In genomic region chr1:223231011-223231572, GRCh38 we compare ENCODE assay signal across 15 cellular contexts.
DNase-seq lines count a peak whose midpoint lies in the region; ATAC-seq, FAIRE-seq and TF ChIP-seq lines count a peak whose summit lies in the region.
"Had no signal": no experiment of that assay in that cellular context is flagged by ENCODE, and none has a peak within 500 bp of the region (broad histone marks: within the 10 kb centered on the region; RNA-seq: fewer than 3 reads in every experiment).

No MANE protein-coding gene starts in this region.

- H2AK5ac ChIP-seq in neuronal stem cell (ENCODE audit: low read depth, low read length): no peak overlapping the region

- no peaks in the 10 kb centered on the region for H3K9me1 ChIP-seq in K562 (ENCODE audit: control insufficient read depth, insufficient read depth, low read length)

- no peaks in the 10 kb centered on the region for H3K9me3 ChIP-seq in K562 (replicated peaks; ENCODE audit: control insufficient read depth, insufficient read depth, low read depth, low read length)
- H3K9me3 ChIP-seq in neuronal stem cell (replicated peaks in 1 of 2; ENCODE audit: control insufficient read depth in 2 of 2, insufficient read depth in 1 of 2, low read depth in 1 of 2, low read length in 2 of 2): no peaks in the 10 kb centered on the region
- H3K9me3 ChIP-seq: stomach had no signal

- H3K36me3 ChIP-seq in K562 (ENCODE audit: control insufficient read depth, insufficient read depth, low read length) (no peaks in the 10 kb centered on the region), neuronal stem cell (replicated peaks in 1 of 2; ENCODE audit: control insufficient read depth in 2 of 2, insufficient read depth in 2 of 2, low read length in 2 of 2) (no peaks in the 10 kb centered on the region)
- H3K36me3 ChIP-seq: WERI-Rb-1 had no signal

- peak overlapping the region; percentile 81 for H3K27ac Mint-ChIP-seq in activated CD4-positive, alpha-beta T cell treated with anti-CD3 and anti-CD28 coated beads for 36 hours
- peak overlapping the region; percentile 93 for H3K27ac Mint-ChIP-seq in HFFc6
- H3K27ac Mint-ChIP-seq: CD14-positive monocyte had no signal

- H3K9ac ChIP-seq in K562 (ENCODE audit: insufficient read depth in 1 of 2, low read depth in 2 of 2, low read length in 2 of 2) (no peak overlapping the region), neuronal stem cell (ENCODE audit: low read depth, low read length, poor library complexity) (no peak overlapping the region)

- FAIRE-seq in K562 (lab: Jason Lieb, UNC): no peak

- no peak overlapping the region for H2BK15ac ChIP-seq in neuronal stem cell (ENCODE audit: low read length)

- no peaks in the 10 kb centered on the region for H3K79me2 ChIP-seq in K562 (ENCODE audit: control insufficient read depth, insufficient read depth, low read length)

- POLR2A ChIA-PET in activated CD4-positive, alpha-beta T cell treated with anti-CD3 and anti-CD28 coated beads for 36 hours (lab: Charles Lee): interaction anchor here (0.8 kb wide), 1 partner anchor 18 kb away, joined by 3 read pairs; no protein-coding TSS in a partner anchor
- POLR2A ChIA-PET in K562 (lab: Yijun Ruan, JAX): interaction anchor here (0.6 kb wide), 2 partner anchors 252 to 856 kb away, joined by 3 read pairs; no protein-coding TSS in a partner anchor

- peak overlapping the region; percentile 12 for H3K4ac ChIP-seq in neuronal stem cell (ENCODE audit: low read length)

- no peaks in the 10 kb centered on the region for H4K20me1 ChIP-seq in K562 (replicated peaks; ENCODE audit: control insufficient read depth, insufficient read depth, low read length)

- no peak overlapping the region for H2BK120ac ChIP-seq in neuronal stem cell (ENCODE audit: low read depth, low read length)

- H3K27ac ChIP-seq in K562 (ENCODE audit: extremely low read depth, low read depth, low read length) (no peak overlapping the region), neuronal stem cell (replicated peaks; ENCODE audit: low read length) (no peak overlapping the region)
- H3K27ac ChIP-seq: HL-60, stomach, WERI-Rb-1 had no signal

- H3K27me3 ChIP-seq in K562 (ENCODE audit: control insufficient read depth in 2 of 2, insufficient read depth in 2 of 2, low read length in 2 of 2): no peaks in the 10 kb centered on the region; a peak in 1 of 5 replicates
- peaks cover 0 to 1% (median 0%) of the 10 kb centered on the region in 3 experiments for H3K27me3 ChIP-seq in neuronal stem cell (ENCODE audit: control insufficient read depth in 3 of 3, insufficient read depth in 3 of 3, low read depth in 1 of 3, low read length in 3 of 3)
- H3K27me3 ChIP-seq: stomach had no signal

- no peaks in the 10 kb centered on the region for H3K27me3 Mint-ChIP-seq in activated CD4-positive, alpha-beta T cell treated with anti-CD3 and anti-CD28 coated beads for 36 hours
- H3K27me3 Mint-ChIP-seq in HFFc6 (ENCODE audit: insufficient read depth): peaks cover 5% of the 10 kb centered on the region

- no peak overlapping the region for H2BK5ac ChIP-seq in neuronal stem cell (ENCODE audit: low read length)

- no peak for TF ChIP-seq EP300 in K562 (IDR thresholded peaks at IDR 0.05; ENCODE audit: low read length)

- CTCF ChIA-PET in activated CD4-positive, alpha-beta T cell treated with anti-CD3 and anti-CD28 coated beads for 36 hours (lab: Charles Lee): interaction anchor here (0.9 to 1.3 kb wide), 2 partner anchors 97 to 108 kb away, joined by 4 to 5 read pairs; no protein-coding TSS in a partner anchor
- CTCF ChIA-PET in K562 (lab: Yijun Ruan, JAX; ENCODE audit: low intra/inter-chr PET ratio): no interaction called here

- H4K91ac ChIP-seq in neuronal stem cell (ENCODE audit: low read depth, low read length, poor library complexity): no peak overlapping the region

- no peak for TF ChIP-seq POLR2A in K562 (conservative IDR thresholded peaks at IDR 0.05)

- intact Hi-C loops in activated CD4-positive, alpha-beta T cell treated with anti-CD3 and anti-CD28 coated beads for 36 hours (cut with DNase I, micrococcal nuclease): loop anchor here in 1 of 2 experiments (5.0 to 10.0 kb wide), 2 partner anchors 89 to 134 kb away; partner anchors contain the start of genes SUSD4 and TLR5
- intact Hi-C loops in K562 (cut with micrococcal nuclease): no loop called here

- TF ChIP-seq CTCF in HFFc6 (IDR thresholded peaks at IDR 0.05) (no peak; the same call in 1 of the 2 replicates), K562 (IDR thresholded peaks at IDR 0.05 in 2 of 3, conservative IDR thresholded peaks at IDR 0.05 in 1 of 3; ENCODE audit: insufficient read depth in 2 of 3, low read depth in 1 of 3, low read length in 3 of 3) (no peak)

- H3K4me1 ChIP-seq in K562 (replicated peaks in 1 of 2; ENCODE audit: control insufficient read depth in 2 of 2, insufficient read depth in 2 of 2, low read length in 2 of 2): peaks cover 3 to 49% of the 10 kb centered on the region in 2 experiments; a peak in 4 of 5 replicates
- no peaks in the 10 kb centered on the region for H3K4me1 ChIP-seq in neuronal stem cell (ENCODE audit: control insufficient read depth in 2 of 2, insufficient read depth in 1 of 2, low read depth in 1 of 2, low read length in 2 of 2)

- peak overlapping the region; percentile 62 for H3K18ac ChIP-seq in neuronal stem cell (ENCODE audit: low read length)

- H3K79me1 ChIP-seq in neuronal stem cell (ENCODE audit: low read depth, low read length): no peaks in the 10 kb centered on the region

- DNase-seq in activated CD4-positive, alpha-beta T cell treated with anti-CD3 and anti-CD28 coated beads for 36 hours: no peak
- DNase-seq in activated CD4-positive, alpha-beta T cell treated with anti-CD3 and anti-CD28 coated beads for 4 hours: no peak
- DNase-seq in HFFc6 (no peak), K562 (ENCODE audit: extremely low read depth in 1 of 4, low spot score in 3 of 4) (no peak), neuronal stem cell (ENCODE audit: low spot score) (no peak), COLO668 (lab: John Stamatoyannopoulos, UW; ENCODE audit: unreplicated experiment) (no peak), cerebellar nuclear complex (lab: John Stamatoyannopoulos, UW) (no peak)
- DNase-seq: foreskin melanocyte, NCI-H1092, NCI-H2171 treated with DMSO at 0.1 percent for 48 hours, stomach, WERI-Rb-1 had no signal

- 89% methylated on average over 6 of the region's 7 CpGs for WGBS in K562 (ENCODE audit: insufficient coverage, low coverage, missing lambda C conversion rate)
- no CpG with 5 or more reads among the region's 7 CpGs for WGBS in neuronal stem cell (ENCODE audit: extremely low coverage in 2 of 2, insufficient read length in 2 of 2, insufficient replicate concordance in 1 of 2), 2 donors

- H3K4me1 Mint-ChIP-seq in activated CD4-positive, alpha-beta T cell treated with anti-CD3 and anti-CD28 coated beads for 36 hours: peaks cover 75% of the 10 kb centered on the region
- H3K4me1 Mint-ChIP-seq in HFFc6 (ENCODE audit: low read depth): peaks cover 71% of the 10 kb centered on the region
- H3K4me1 Mint-ChIP-seq: CD14-positive monocyte had no signal

- H2AFZ ChIP-seq in K562 (ENCODE audit: low read depth, low read length) (peak overlapping the region; percentile 91), neuronal stem cell (ENCODE audit: low read length) (no peak overlapping the region)

- no peak overlapping the region for H3K14ac ChIP-seq in neuronal stem cell (ENCODE audit: low read length)

- H3K36me3 Mint-ChIP-seq in activated CD4-positive, alpha-beta T cell treated with anti-CD3 and anti-CD28 coated beads for 36 hours (ENCODE audit: low read depth): peaks cover 1% of the 10 kb centered on the region
- H3K36me3 Mint-ChIP-seq in HFFc6 (ENCODE audit: low read depth): no peaks in the 10 kb centered on the region
- H3K36me3 Mint-ChIP-seq: CD14-positive monocyte had no signal

- H3K23ac ChIP-seq in neuronal stem cell (ENCODE audit: low read depth, low read length, poor library complexity): no peak overlapping the region

- no peak overlapping the region for H3K4me3 Mint-ChIP-seq in activated CD4-positive, alpha-beta T cell treated with anti-CD3 and anti-CD28 coated beads for 36 hours
- H3K4me3 Mint-ChIP-seq in HFFc6: peak overlapping the region; percentile 72
- H3K4me3 Mint-ChIP-seq: CD14-positive monocyte had no signal

- no peak overlapping the region for H4K8ac ChIP-seq in neuronal stem cell (ENCODE audit: low read depth, low read length)

- in situ Hi-C loops in K562 (cut with MboI): no loop called here

- no TSS peak for BruUV-seq in K562 (replicated peaks; lab: Mats Ljungman, UMichigan)

- ATAC-seq in activated CD4-positive, alpha-beta T cell treated with anti-CD3 and anti-CD28 coated beads for 36 hours: no peak
- no peak for ATAC-seq in K562
- no peak for ATAC-seq in GM19463 (IDR thresholded peaks at IDR 0.05; ENCODE audit: unreplicated experiment)

- peaks cover 3% of the 10 kb centered on the region for H3K9me3 Mint-ChIP-seq in activated CD4-positive, alpha-beta T cell treated with anti-CD3 and anti-CD28 coated beads for 36 hours (ENCODE audit: low read depth)
- H3K9me3 Mint-ChIP-seq in HFFc6: no peaks in the 10 kb centered on the region

- no peak overlapping the region for H2BK12ac ChIP-seq in neuronal stem cell (ENCODE audit: low read length)

- TF ChIP-seq RAD21 in K562 (CRISPR knock-in tag; conservative IDR thresholded peaks at IDR 0.05 in 1 of 2, IDR thresholded peaks at IDR 0.05 in 1 of 2): no peak

- H3K4me3 ChIP-seq in K562 (no peak overlapping the region), neuronal stem cell (ENCODE audit: low read length in 2 of 2) (no peak overlapping the region)
- H3K4me3 ChIP-seq: stomach had no signal

- no peak overlapping the region for H3K4me2 ChIP-seq in K562 (ENCODE audit: insufficient read depth, low read length)
- H3K4me2 ChIP-seq in neuronal stem cell (ENCODE audit: insufficient read depth, low read length, poor library complexity, severe bottlenecking): no peak overlapping the region

TF ChIP-seq in K562, 482 proteins besides CTCF, POLR2A, EP300 and RAD21 (continues in another document):
- TF ChIP-seq, protein P1, sequence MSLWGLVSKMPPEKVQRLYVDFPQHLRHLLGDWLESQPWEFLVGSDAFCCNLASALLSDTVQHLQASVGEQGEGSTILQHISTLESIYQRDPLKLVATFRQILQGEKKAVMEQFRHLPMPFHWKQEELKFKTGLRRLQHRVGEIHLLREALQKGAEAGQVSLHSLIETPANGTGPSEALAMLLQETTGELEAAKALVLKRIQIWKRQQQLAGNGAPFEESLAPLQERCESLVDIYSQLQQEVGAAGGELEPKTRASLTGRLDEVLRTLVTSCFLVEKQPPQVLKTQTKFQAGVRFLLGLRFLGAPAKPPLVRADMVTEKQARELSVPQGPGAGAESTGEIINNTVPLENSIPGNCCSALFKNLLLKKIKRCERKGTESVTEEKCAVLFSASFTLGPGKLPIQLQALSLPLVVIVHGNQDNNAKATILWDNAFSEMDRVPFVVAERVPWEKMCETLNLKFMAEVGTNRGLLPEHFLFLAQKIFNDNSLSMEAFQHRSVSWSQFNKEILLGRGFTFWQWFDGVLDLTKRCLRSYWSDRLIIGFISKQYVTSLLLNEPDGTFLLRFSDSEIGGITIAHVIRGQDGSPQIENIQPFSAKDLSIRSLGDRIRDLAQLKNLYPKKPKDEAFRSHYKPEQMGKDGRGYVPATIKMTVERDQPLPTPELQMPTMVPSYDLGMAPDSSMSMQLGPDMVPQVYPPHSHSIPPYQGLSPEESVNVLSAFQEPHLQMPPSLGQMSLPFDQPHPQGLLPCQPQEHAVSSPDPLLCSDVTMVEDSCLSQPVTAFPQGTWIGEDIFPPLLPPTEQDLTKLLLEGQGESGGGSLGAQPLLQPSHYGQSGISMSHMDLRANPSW (CRISPR knock-in tag; IDR thresholded peaks at IDR 0.05): no peak
- TF ChIP-seq HMG20A (CRISPR knock-in tag; conservative IDR thresholded peaks at IDR 0.05): no peak
